In genomic region chr4:103498161-103499070, GRCh38 we compare ENCODE assay signal across 10 cellular contexts.
DNase-seq lines count a peak whose midpoint lies in the region; ATAC-seq, FAIRE-seq and TF ChIP-seq lines count a peak whose summit lies in the region.
"Had no signal": no experiment of that assay in that cellular context is flagged by ENCODE, and none has a peak within 500 bp of the region (broad histone marks: within the 10 kb centered on the region; RNA-seq: fewer than 3 reads in every experiment).

No MANE protein-coding gene starts in this region.

- H3K4me1 Mint-ChIP-seq in CD8-positive, alpha-beta memory T cell = no peaks in the 10 kb centered on the region

- peak; percentile 18 for DNase-seq in GM12891 (ENCODE audit: insufficient read length, low spot score)
- peak; percentile 92 for DNase-seq in fibroblast of peridontal ligament (ENCODE audit: extremely low read depth)
- no peak for DNase-seq in MV-4-11 (lab: John Stamatoyannopoulos, UW)
- DNase-seq in C1 segment of cervical spinal cord (lab: John Stamatoyannopoulos, UW) = no peak
- DNase-seq in CD8-positive, alpha-beta memory T cell = no peak
- no peak for DNase-seq in small intestine
- DNase-seq: left colon had no signal

- H3K27ac ChIP-seq in CD8-positive, alpha-beta memory T cell (ENCODE audit: low read depth, low read length) = no peak overlapping the region
- no peak overlapping the region for H3K27ac ChIP-seq in small intestine (ENCODE audit: low read depth in 1 of 2, low read length in 1 of 2)

- no peak overlapping the region for H3K4me3 Mint-ChIP-seq in CD8-positive, alpha-beta memory T cell

- no peak for TF ChIP-seq POLR2A in GM12891 (IDR thresholded peaks at IDR 0.05; ENCODE audit: low read depth, low read length)

- H3K27me3 ChIP-seq in CD8-positive, alpha-beta memory T cell (ENCODE audit: insufficient read depth, low read length, poor library complexity, severe bottlenecking) = no peaks in the 10 kb centered on the region
- H3K27me3 ChIP-seq in small intestine (ENCODE audit: control insufficient read depth in 2 of 2, insufficient read depth in 2 of 2, low read length in 2 of 2) = no peaks in the 10 kb centered on the region

- ATAC-seq in GM21526 (IDR thresholded peaks at IDR 0.05; ENCODE audit: low FRiP score, unreplicated experiment) = peak; percentile 90
- peak; percentile 91 for ATAC-seq in HG03520 (IDR thresholded peaks at IDR 0.05; ENCODE audit: unreplicated experiment)
- ATAC-seq: left colon had no signal

- H3K36me3 ChIP-seq in CD8-positive, alpha-beta memory T cell (ENCODE audit: insufficient read depth, low read length) = no peaks in the 10 kb centered on the region
- H3K36me3 ChIP-seq in small intestine (ENCODE audit: control insufficient read depth in 2 of 2, insufficient read depth in 2 of 2, low read length in 2 of 2) = no peaks in the 10 kb centered on the region

- H3K27me3 Mint-ChIP-seq in CD8-positive, alpha-beta memory T cell = peaks cover 0 to 3% of the 10 kb centered on the region in 2 donors

- POLR2A ChIA-PET in CD8-positive, alpha-beta memory T cell (lab: Charles Lee) = no interaction called here

- H3K9me3 ChIP-seq in CD8-positive, alpha-beta memory T cell (ENCODE audit: low read length) = no peaks in the 10 kb centered on the region
- peaks cover 2% of the 10 kb centered on the region for H3K9me3 ChIP-seq in small intestine (ENCODE audit: control insufficient read depth, low read depth)

- 27 to 55% (median 41%) methylated on average over 8 of the region's 8 CpGs for WGBS in small intestine, 3 donors

- H3K9me3 Mint-ChIP-seq in CD8-positive, alpha-beta memory T cell = peaks cover 0 to 4% (median 0%) of the 10 kb centered on the region in 5 donors

- no peak overlapping the region for H3K4me3 ChIP-seq in CD8-positive, alpha-beta memory T cell (ENCODE audit: low read length)
- no peak overlapping the region for H3K4me3 ChIP-seq in small intestine (ENCODE audit: low read depth in 1 of 2, low read length in 2 of 2)

- H3K36me3 Mint-ChIP-seq in CD8-positive, alpha-beta memory T cell = no peaks in the 10 kb centered on the region

- H3K4me1 ChIP-seq in CD8-positive, alpha-beta memory T cell (ENCODE audit: insufficient read depth, low read length) = no peaks in the 10 kb centered on the region
- no peaks in the 10 kb centered on the region for H3K4me1 ChIP-seq in small intestine (ENCODE audit: control insufficient read depth in 2 of 2, insufficient read depth in 1 of 2, low read depth in 1 of 2, low read length in 1 of 2)

- no peak overlapping the region for H3K27ac Mint-ChIP-seq in CD8-positive, alpha-beta memory T cell

- FAIRE-seq in GM12891 (lab: Jason Lieb, UNC) = peak; percentile 96
- no peak for FAIRE-seq in small intestine (lab: Jason Lieb, UNC)
- FAIRE-seq: GM18507 had no signal

- CTCF ChIA-PET in CD8-positive, alpha-beta memory T cell (lab: Charles Lee) = no interaction called here

TF ChIP-seq in GM12891, 5 proteins besides CTCF, POLR2A, EP300 and RAD21:
- TF ChIP-seq SPI1 (IDR thresholded peaks at IDR 0.05; ENCODE audit: low read depth, low read length) = no peak
- peak; percentile 30 for TF ChIP-seq PAX5 (IDR thresholded peaks at IDR 0.05; ENCODE audit: insufficient read depth, low read length, severe bottlenecking)
- TF ChIP-seq POLR2AphosphoS5 (IDR thresholded peaks at IDR 0.05; ENCODE audit: low read depth, low read length) = peak; percentile 67; the same call in 1 of the 2 replicates
- peak; percentile 93 for TF ChIP-seq POU2F2 (IDR thresholded peaks at IDR 0.05; ENCODE audit: low read depth, low read length)
- TF ChIP-seq TAF1 (IDR thresholded peaks at IDR 0.05; ENCODE audit: low read depth, low read length) = no peak

Comparison
In these comparisons a context has a peak if more than half of its experiments do, and no peak if none do; other contexts are left out.
1. DNase-seq: peak in GM12891 (single experiment) and fibroblast of peridontal ligament (single experiment); none in MV-4-11 (single experiment), C1 segment of cervical spinal cord (0 of 14), CD8-positive, alpha-beta memory T cell (0 of 5) and small intestine (single experiment).